ENCODE assay signal across 1 cellular context in the genomic region with DNA sequence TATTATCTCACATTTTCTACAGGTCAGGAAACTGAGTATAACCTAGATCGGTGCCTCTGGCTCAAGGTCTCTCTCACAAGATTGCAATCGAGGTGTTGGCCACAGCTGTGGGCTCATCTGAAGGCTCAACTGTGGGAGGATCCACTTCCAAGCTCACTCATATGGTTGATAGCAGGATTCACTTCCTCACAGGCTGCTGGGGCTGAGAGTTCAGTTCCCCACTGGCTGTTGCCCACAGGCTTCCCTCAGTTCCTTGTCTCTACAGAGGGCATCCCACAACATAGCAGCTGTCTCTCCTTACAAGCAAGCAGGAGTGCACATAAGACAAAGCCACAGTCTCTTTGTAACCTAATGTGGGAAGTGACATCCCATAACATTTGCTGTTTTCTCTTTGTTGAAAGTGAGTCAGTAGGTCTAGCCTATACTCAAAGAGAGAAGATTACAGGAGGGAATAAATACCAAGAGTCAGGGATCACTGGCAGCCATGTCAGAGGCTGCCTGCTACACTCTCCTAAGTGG.
TF ChIP-seq lines count a peak whose summit lies in the region.

No MANE protein-coding gene starts in this region.

TF ChIP-seq in GM12878, 131 proteins besides CTCF, POLR2A, EP300 and RAD21:
- TF ChIP-seq, protein P1, sequence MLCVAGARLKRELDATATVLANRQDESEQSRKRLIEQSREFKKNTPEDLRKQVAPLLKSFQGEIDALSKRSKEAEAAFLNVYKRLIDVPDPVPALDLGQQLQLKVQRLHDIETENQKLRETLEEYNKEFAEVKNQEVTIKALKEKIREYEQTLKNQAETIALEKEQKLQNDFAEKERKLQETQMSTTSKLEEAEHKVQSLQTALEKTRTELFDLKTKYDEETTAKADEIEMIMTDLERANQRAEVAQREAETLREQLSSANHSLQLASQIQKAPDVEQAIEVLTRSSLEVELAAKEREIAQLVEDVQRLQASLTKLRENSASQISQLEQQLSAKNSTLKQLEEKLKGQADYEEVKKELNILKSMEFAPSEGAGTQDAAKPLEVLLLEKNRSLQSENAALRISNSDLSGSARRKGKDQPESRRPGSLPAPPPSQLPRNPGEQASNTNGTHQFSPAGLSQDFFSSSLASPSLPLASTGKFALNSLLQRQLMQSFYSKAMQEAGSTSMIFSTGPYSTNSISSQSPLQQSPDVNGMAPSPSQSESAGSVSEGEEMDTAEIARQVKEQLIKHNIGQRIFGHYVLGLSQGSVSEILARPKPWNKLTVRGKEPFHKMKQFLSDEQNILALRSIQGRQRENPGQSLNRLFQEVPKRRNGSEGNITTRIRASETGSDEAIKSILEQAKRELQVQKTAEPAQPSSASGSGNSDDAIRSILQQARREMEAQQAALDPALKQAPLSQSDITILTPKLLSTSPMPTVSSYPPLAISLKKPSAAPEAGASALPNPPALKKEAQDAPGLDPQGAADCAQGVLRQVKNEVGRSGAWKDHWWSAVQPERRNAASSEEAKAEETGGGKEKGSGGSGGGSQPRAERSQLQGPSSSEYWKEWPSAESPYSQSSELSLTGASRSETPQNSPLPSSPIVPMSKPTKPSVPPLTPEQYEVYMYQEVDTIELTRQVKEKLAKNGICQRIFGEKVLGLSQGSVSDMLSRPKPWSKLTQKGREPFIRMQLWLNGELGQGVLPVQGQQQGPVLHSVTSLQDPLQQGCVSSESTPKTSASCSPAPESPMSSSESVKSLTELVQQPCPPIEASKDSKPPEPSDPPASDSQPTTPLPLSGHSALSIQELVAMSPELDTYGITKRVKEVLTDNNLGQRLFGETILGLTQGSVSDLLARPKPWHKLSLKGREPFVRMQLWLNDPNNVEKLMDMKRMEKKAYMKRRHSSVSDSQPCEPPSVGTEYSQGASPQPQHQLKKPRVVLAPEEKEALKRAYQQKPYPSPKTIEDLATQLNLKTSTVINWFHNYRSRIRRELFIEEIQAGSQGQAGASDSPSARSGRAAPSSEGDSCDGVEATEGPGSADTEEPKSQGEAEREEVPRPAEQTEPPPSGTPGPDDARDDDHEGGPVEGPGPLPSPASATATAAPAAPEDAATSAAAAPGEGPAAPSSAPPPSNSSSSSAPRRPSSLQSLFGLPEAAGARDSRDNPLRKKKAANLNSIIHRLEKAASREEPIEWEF (IDR thresholded peaks at IDR 0.05; ENCODE audit: insufficient replicate concordance, low read depth, low read length), result no peak
- 0 out of 2 replicates have a peak, but pooled peaks have one; percentile 6 for TF ChIP-seq SPI1 (IDR thresholded peaks at IDR 0.05; ENCODE audit: borderline replicate concordance, insufficient read depth, low read depth, low read length)
TF ChIP-seq in GM12878: peak in this region for 1.
